Comparison of ENCODE assay signal across 8 cellular contexts in genomic region chr7:44986218-44987053, GRCh38. TPM values are rescaled to one million over a fixed set of nuclear protein-coding genes. Genes with fewer than 3 reads are reported as not detected.
DNase-seq lines count a peak whose midpoint lies in the region; ATAC-seq and TF ChIP-seq lines count a peak whose summit lies in the region.

No MANE protein-coding gene starts in this region.

- POLR2A ChIA-PET in BJ (lab: Charles Lee): no interaction called here

- intact Hi-C loops in right lobe of liver (cut with DNase I): no loop called here

- DNase-seq in BJ (ENCODE audit: low read depth): no peak
- DNase-seq in GM19240 (ENCODE audit: insufficient read length, low spot score): peak; percentile 54
- DNase-seq in NCI-H69 (lab: John Stamatoyannopoulos, UW): peak; percentile 98
- peak; percentile 92 to 93 for DNase-seq in activated CD4-positive, alpha-beta T cell treated with anti-CD3 and anti-CD28 coated beads, Interleukin-2, amount 50 U/mL, for 4 hours
- DNase-seq in dermis blood vessel endothelial cell: peak; percentile 97
- peak; percentile 95 to 96 (median 95) for DNase-seq in right lobe of liver
- DNase-seq in stimulated activated CD4-positive, alpha-beta T cell treated with anti-CD3 and anti-CD28 coated beads, Interleukin-4, amount 100 ng/mL, for 24 hours: peak; percentile 94

- no peaks in the 10 kb centered on the region for H3K9me3 ChIP-seq in right lobe of liver

- TF ChIP-seq CTCF in BJ (IDR thresholded peaks at IDR 0.05; ENCODE audit: insufficient read depth, low read depth, low read length): no peak
- TF ChIP-seq CTCF in right lobe of liver (IDR thresholded peaks at IDR 0.05): no peak

- ATAC-seq in HG03457 (IDR thresholded peaks at IDR 0.05; ENCODE audit: unreplicated experiment) (peak; percentile 92), right lobe of liver (peak; percentile 95 to 98 (median 97))

- H3K4me3 ChIP-seq in BJ (ENCODE audit: low read depth, low read length) (peak overlapping the region; percentile 58), right lobe of liver (peak overlapping the region; percentile 29 to 60 (median 54))

- H3K36me3 ChIP-seq in BJ (ENCODE audit: control insufficient read depth, insufficient read depth, low read length) (peaks cover 14% of the 10 kb centered on the region), right lobe of liver (peaks cover 0 to 17% (median 1%) of the 10 kb centered on the region in 4 donors)

- H3K27me3 ChIP-seq in BJ (ENCODE audit: control insufficient read depth, insufficient read depth, low read length) (no peaks in the 10 kb centered on the region), right lobe of liver (no peaks in the 10 kb centered on the region)

- 10% methylated on average over 21 of the region's 68 CpGs for WGBS in right lobe of liver (ENCODE audit: insufficient coverage, low coverage, low lambda C conversion rate, missing lambda C conversion rate)

- CTCF ChIA-PET in BJ (lab: Yijun Ruan, JAX): interaction anchor here (1.4 kb wide), 1 partner anchor 13 kb away, joined by 6 read pairs; no protein-coding TSS in a partner anchor

- H3K27ac ChIP-seq in right lobe of liver: peak overlapping the region; percentile 66 to 91 (median 85)

- H3K4me1 ChIP-seq in right lobe of liver: peaks cover 0 to 7% (median 0%) of the 10 kb centered on the region in 4 donors

- TF ChIP-seq POLR2A in right lobe of liver (IDR thresholded peaks at IDR 0.05): peak; percentile 90

RNA-seq across cellular contexts. Expression of gene MYO1G, which starts 7.6 kb away (rescaled TPM):
- 0.02 TPM in 1 of 2 replicates, not detected in the other for polyA plus RNA-seq in BJ (2011; rRNA removed)
- 0.14 and 0.15 TPM in 2 replicates for polyA minus RNA-seq in BJ (2011; rRNA and poly(A)+ RNA removed)
- total RNA-seq in dermis blood vessel endothelial cell (0.09 and 0.17 TPM in 2 replicates), right lobe of liver (1 to 10 TPM in 5 of 6 experiments, under 1 TPM in 1; 0.92 to 4.5 (median 2.0) TPM)

RNA-seq across cellular contexts. Expression of gene CCM2, which starts 13.6 kb away (rescaled TPM):
- 25.8 and 48.2 TPM in 2 replicates for polyA plus RNA-seq in BJ (2011; rRNA removed)
- 44.5 and 64.7 TPM in 2 replicates for polyA minus RNA-seq in BJ (2011; rRNA and poly(A)+ RNA removed)
- total RNA-seq in dermis blood vessel endothelial cell (76.4 and 91.4 TPM in 2 replicates), right lobe of liver (10 to 100 TPM; 29.4 to 70.7 (median 37.9) TPM)
